In genomic region chr1:156338180-156338973, GRCh38 we compare ENCODE assay signal across 8 cellular contexts. TPM values are rescaled to one million over a fixed set of nuclear protein-coding genes. Genes with fewer than 3 reads are reported as not detected.
DNase-seq lines count a peak whose midpoint lies in the region; ATAC-seq and TF ChIP-seq lines count a peak whose summit lies in the region.

Gene CCT3 (minus strand): TSS chr1:156338292. CDS start chr1:156338184, 108 bp downstream.
Gene TSACC (plus strand): TSS chr1:156338526. CDS start chr1:156339758, 1,232 bp downstream.

- ATAC-seq in HG02571 (IDR thresholded peaks at IDR 0.05; ENCODE audit: unreplicated experiment) = peak; percentile 93

- H3K4me3 ChIP-seq in GM06990 (replicated peaks; ENCODE audit: low read depth, low read length) (peak within 1 kb of the TSS; percentile 84), NB4 (ENCODE audit: low read depth, low read length) (peak within 1 kb of the TSS; percentile 99)

- H3K36me3 ChIP-seq in GM06990 (ENCODE audit: control insufficient read depth, insufficient read depth, low read length) = peaks cover 8% of the 10 kb centered on the region

- DNase-seq in GM06990 (ENCODE audit: extremely low read depth, insufficient read length) = peak; percentile 100
- peak; percentile 100 for DNase-seq in NB4 (ENCODE audit: low read depth)
- peak; percentile 100 for DNase-seq in SK-N-DZ (ENCODE audit: low spot score)
- peak; percentile 98 for DNase-seq in activated naive CD4-positive, alpha-beta T cell treated with anti-CD3 and anti-CD28 coated beads, Interleukin-2, amount 50 U/mL, for 16 hours
- peak; percentile 100 for DNase-seq in globus pallidus (ENCODE audit: low spot score)
- peak; percentile 100 for DNase-seq in non-pigmented ciliary epithelial cell (ENCODE audit: low read depth)
- peak; percentile 99 for DNase-seq in superior temporal gyrus (ENCODE audit: extremely low spot score)

- TF ChIP-seq POLR2A in NB4 (IDR thresholded peaks at IDR 0.05; ENCODE audit: extremely low read depth, insufficient read length) = peak; percentile 94

- TF ChIP-seq CTCF in GM06990 (IDR thresholded peaks at IDR 0.05; ENCODE audit: insufficient read depth, low read length, poor library complexity, severe bottlenecking) = no peak
- no peak for TF ChIP-seq CTCF in NB4 (IDR thresholded peaks at IDR 0.05; ENCODE audit: low read depth, low read length)

- no peaks in the 10 kb centered on the region for H3K27me3 ChIP-seq in GM06990 (replicated peaks; ENCODE audit: control insufficient read depth, insufficient read depth, low read length)

RNA-seq across cellular contexts. Expression of gene CCT3, which starts in this region (rescaled TPM):
- polyA plus RNA-seq in SK-N-DZ (2014; cell fraction: cytosol; rRNA removed) = 1,130 and 1,182 TPM in 2 replicates
- polyA plus RNA-seq in SK-N-DZ (2014; cell fraction: nucleus; rRNA removed) = 445 and 623 TPM in 2 replicates

RNA-seq across cellular contexts. Expression of gene TSACC, which starts in this region (rescaled TPM):
- polyA plus RNA-seq in SK-N-DZ (2014; cell fraction: cytosol; rRNA removed) = 1.6 and 2.4 TPM in 2 replicates
- 0.91 TPM in 1 of 2 replicates, not detected in the other for polyA plus RNA-seq in SK-N-DZ (2014; cell fraction: nucleus; rRNA removed)

Comparison
In these comparisons a context has a peak if more than half of its experiments do, and no peak if none do; other contexts are left out.
1. Peak in every context shown above with its lines: DNase-seq, ATAC-seq and H3K4me3 ChIP-seq.